In genomic region chr12:95003213-95003920, GRCh38 we compare ENCODE assay signal across 8 cellular contexts. TPM values are rescaled to one million over a fixed set of nuclear protein-coding genes. Genes with fewer than 3 reads are reported as not detected.
A peak's percentile ranks its signal among the peaks of the same experiment; 100 is the strongest.
DNase-seq lines count a peak whose midpoint lies in the region; FAIRE-seq and TF ChIP-seq lines count a peak whose summit lies in the region.

NDUFA12 (minus strand) TSS chr12:95003697; CDS start chr12:95003680, 17 bp downstream.

- peak within 1 kb of the TSS; percentile 73 to 75 for H3K4me2 ChIP-seq in H1 (ENCODE audit: insufficient read depth in 1 of 2, low read depth in 2 of 2, low read length in 2 of 2)
- H3K4me2 ChIP-seq in mesenchymal stem cell (ENCODE audit: low read length, poor library complexity, severe bottlenecking), result peak within 1 kb of the TSS; percentile 72

- H3K56ac ChIP-seq in H1 (replicated peaks; ENCODE audit: insufficient read length, low read depth, low read length), result peak within 1 kb of the TSS; percentile 74

- peak in 1 of 2 experiments; percentile 16; a peak in 1 of 4 replicates for TF ChIP-seq RAD21 in H1 (IDR thresholded peaks at IDR 0.05 in 1 of 2, conservative IDR thresholded peaks at IDR 0.05 in 1 of 2; ENCODE audit: low read depth in 2 of 2, low read length in 2 of 2)

- H3K27me3 ChIP-seq in H1 (replicated peaks in 1 of 4; ENCODE audit: control insufficient read depth in 3 of 4, extremely low read depth in 1 of 4, insufficient read depth in 3 of 4, low read length in 3 of 4) (no peaks in the 10 kb centered on the region), mesenchymal stem cell (ENCODE audit: control insufficient read depth in 1 of 2, insufficient read depth in 1 of 2, low read length in 2 of 2) (no peaks in the 10 kb centered on the region)

- H3K9me3 ChIP-seq in H1 (ENCODE audit: insufficient read depth in 2 of 2, low read depth in 1 of 2, low read length in 1 of 2) (peaks cover 0 to 2% of the 10 kb centered on the region in 2 experiments; a peak in 1 of 4 replicates), mesenchymal stem cell (ENCODE audit: control insufficient read depth, low read length) (peaks cover 5% of the 10 kb centered on the region)

- FAIRE-seq in H1 (lab: Jason Lieb, UNC), result peak; percentile 82

- no peak within 1 kb of the TSS for H2BK15ac ChIP-seq in H1 (ENCODE audit: low read length)
- peak within 1 kb of the TSS; percentile 80 for H2BK15ac ChIP-seq in mesenchymal stem cell (ENCODE audit: low read depth, poor library complexity, severe bottlenecking)

- H2AK5ac ChIP-seq in H1 (ENCODE audit: low read depth, low read length) (no peak within 1 kb of the TSS), mesenchymal stem cell (ENCODE audit: low read length, severe bottlenecking) (no peak within 1 kb of the TSS)

- H4K20me1 ChIP-seq in H1 (replicated peaks in 1 of 2; ENCODE audit: control insufficient read depth in 1 of 2, insufficient read depth in 2 of 2, low read length in 2 of 2), result no peaks in the 10 kb centered on the region

- H3K36me3 ChIP-seq in H1 (ENCODE audit: control insufficient read depth in 2 of 4, insufficient read depth in 4 of 4, low read length in 3 of 4), result 0 out of 8 replicates have a peak, but pooled peaks cover 0 to 4% (median 0%) of the 10 kb centered on the region in 4 experiments
- peaks cover 10 to 18% of the 10 kb centered on the region in 2 experiments for H3K36me3 ChIP-seq in mesenchymal stem cell (ENCODE audit: control insufficient read depth in 1 of 2, insufficient read depth in 2 of 2, low read depth in 1 of 2, low read length in 2 of 2)

- H3K4me3 ChIP-seq in H1 (ENCODE audit: extremely low read depth in 1 of 4, insufficient read depth in 2 of 4, low read depth in 3 of 4, low read length in 4 of 4), result peak within 1 kb of the TSS; percentile 78 to 95 (median 94)
- H3K4me3 ChIP-seq in mesenchymal stem cell (ENCODE audit: insufficient read depth in 1 of 2, low read depth in 1 of 2, low read length in 2 of 2), result peak within 1 kb of the TSS; percentile 82 to 90

- H3K23ac ChIP-seq in H1 (ENCODE audit: insufficient read length), result no peak within 1 kb of the TSS
- no peak within 1 kb of the TSS for H3K23ac ChIP-seq in mesenchymal stem cell (ENCODE audit: low read length in 2 of 2)

- H2BK5ac ChIP-seq in H1 (ENCODE audit: low read depth, low read length) (peak within 1 kb of the TSS; percentile 6; the same call in 1 of the 2 replicates), mesenchymal stem cell (ENCODE audit: low read depth, low read length, poor library complexity, severe bottlenecking) (peak within 1 kb of the TSS; percentile 73)

- no peak within 1 kb of the TSS for H2BK20ac ChIP-seq in H1 (ENCODE audit: low read length)

- 4% methylated on average over 34 of the region's 34 CpGs; no CpG with 5 or more reads in 1 of the 2 experiments for WGBS in H1 (ENCODE audit: extremely low coverage in 1 of 2, insufficient coverage in 1 of 2, insufficient read length in 1 of 2, insufficient replicate concordance in 2 of 2, low coverage in 1 of 2, low lambda C conversion rate in 2 of 2, missing lambda C conversion rate in 1 of 2), 2 experiments
- WGBS in mesenchymal stem cell, result 1% methylated on average over 34 of the region's 34 CpGs

- H3K4me1 ChIP-seq in H1 (replicated peaks in 1 of 4; ENCODE audit: control insufficient read depth in 3 of 4, insufficient read depth in 4 of 4, low read length in 3 of 4), result no peaks in the 10 kb centered on the region
- H3K4me1 ChIP-seq in mesenchymal stem cell (ENCODE audit: control insufficient read depth, insufficient read depth, low read depth, low read length), result peaks cover 7% of the 10 kb centered on the region

- no peak for TF ChIP-seq CTCF in GM20000 (IDR thresholded peaks at IDR 0.05; ENCODE audit: extremely low read depth, missing control alignments)
- no peak; a peak in 1 of 4 replicates for TF ChIP-seq CTCF in H1 (IDR thresholded peaks at IDR 0.05; ENCODE audit: control extremely low read depth in 1 of 3, insufficient read depth in 1 of 3, low read depth in 1 of 3, low read length in 3 of 3)

- H3K27ac ChIP-seq in H1 (ENCODE audit: low read depth, low read length) (peak within 1 kb of the TSS; percentile 80), mesenchymal stem cell (ENCODE audit: low read length, poor library complexity, severe bottlenecking) (peak within 1 kb of the TSS; percentile 87)

- H3K4ac ChIP-seq in H1 (replicated peaks; ENCODE audit: insufficient read length, low read depth, low read length) (no peak within 1 kb of the TSS), mesenchymal stem cell (ENCODE audit: low read depth in 1 of 2, low read length in 2 of 2) (peak within 1 kb of the TSS; percentile 64 to 99)

- H4K5ac ChIP-seq in H1 (ENCODE audit: insufficient read length, low read depth, low read length), result no peak within 1 kb of the TSS

- H2BK12ac ChIP-seq in H1 (ENCODE audit: low read depth, low read length) (peak within 1 kb of the TSS; percentile 27; the same call in 1 of the 2 replicates), mesenchymal stem cell (ENCODE audit: low read length in 2 of 2) (no peak within 1 kb of the TSS)

- CTCF ChIA-PET in H1 (lab: Charles Lee; ENCODE audit: partially characterized antibody), result interaction anchor here (0.8 to 1.2 kb wide), 3 partner anchors 15 to 333 kb away, joined by 3 to 4 read pairs (median 4); no protein-coding TSS in a partner anchor

- peak; percentile 96 to 97 for TF ChIP-seq POLR2A in H1 (IDR thresholded peaks at IDR 0.05; ENCODE audit: control extremely low read depth in 1 of 2, low read depth in 2 of 2, low read length in 2 of 2)

- H4K91ac ChIP-seq in H1 (replicated peaks; ENCODE audit: insufficient read length, low read length) (peak within 1 kb of the TSS; percentile 32), mesenchymal stem cell (ENCODE audit: low read length) (peak within 1 kb of the TSS; percentile 52)

- POLR2A ChIA-PET in H1 (lab: Charles Lee; ENCODE audit: partially characterized antibody), result interaction anchor here (0.6 to 2.0 kb wide), 17 partner anchors 8 to 470 kb away, joined by 3 to 17 read pairs (median 6); partner anchors contain the start of genes FGD6, METAP2, NR2C1 and VEZT

- no peak for TF ChIP-seq EP300 in H1 (IDR thresholded peaks at IDR 0.05; ENCODE audit: borderline replicate concordance in 1 of 2, low read depth in 2 of 2, low read length in 2 of 2)

- H3K9ac ChIP-seq in H1 (replicated peaks in 1 of 4; ENCODE audit: extremely low read depth in 1 of 4, low read depth in 3 of 4, low read length in 3 of 4) (peak within 1 kb of the TSS; percentile 54 to 91 (median 86)), mesenchymal stem cell (ENCODE audit: low read length) (peak within 1 kb of the TSS; percentile 90)

- H3K79me2 ChIP-seq in H1 (ENCODE audit: control insufficient read depth in 1 of 2, insufficient read depth in 2 of 2, low read length in 2 of 2), result peaks cover 0 to 21% of the 10 kb centered on the region in 2 experiments; a peak in 2 of 4 replicates

- peak within 1 kb of the TSS; percentile 86 for H3K18ac ChIP-seq in H1 (ENCODE audit: extremely low read depth, low read length)
- H3K18ac ChIP-seq in mesenchymal stem cell (ENCODE audit: low read depth in 1 of 2, low read length in 2 of 2), result peak within 1 kb of the TSS; percentile 64 to 95

- H2AFZ ChIP-seq in H1 (ENCODE audit: low read length), result peak within 1 kb of the TSS; percentile 96
- H2AFZ ChIP-seq in mesenchymal stem cell (ENCODE audit: low read depth, low read length), result peak within 1 kb of the TSS; percentile 85

- no peaks in the 10 kb centered on the region for H3K79me1 ChIP-seq in H1 (ENCODE audit: low read depth, low read length)
- peaks cover 4% of the 10 kb centered on the region for H3K79me1 ChIP-seq in mesenchymal stem cell (replicated peaks; ENCODE audit: low read length, poor library complexity, severe bottlenecking)

- peak within 1 kb of the TSS; percentile 90 for H4K8ac ChIP-seq in H1 (ENCODE audit: extremely low read depth, insufficient read depth, low read length)
- peak within 1 kb of the TSS; percentile 72 for H4K8ac ChIP-seq in mesenchymal stem cell (ENCODE audit: low read length)

- H3K14ac ChIP-seq in H1 (ENCODE audit: insufficient read length), result no peak within 1 kb of the TSS
- peak within 1 kb of the TSS in 1 of 2 experiments; percentile 96 for H3K14ac ChIP-seq in mesenchymal stem cell (ENCODE audit: low read length in 2 of 2)

- no peaks in the 10 kb centered on the region for H3K23me2 ChIP-seq in H1 (ENCODE audit: low read depth, low read length)

- no peak within 1 kb of the TSS for H2BK120ac ChIP-seq in H1 (replicated peaks; ENCODE audit: low read depth, low read length)
- peak within 1 kb of the TSS; percentile 94 for H2BK120ac ChIP-seq in mesenchymal stem cell (ENCODE audit: low read depth, low read length)

- peak; percentile 91 for DNase-seq in CMK (ENCODE audit: low read depth)
- DNase-seq in GM20000 (ENCODE audit: low spot score), result peak; percentile 88
- peak; percentile 97 for DNase-seq in HT-29 (ENCODE audit: low spot score)
- DNase-seq in NOMO-1 (lab: John Stamatoyannopoulos, UW; ENCODE audit: unreplicated experiment in 2 of 2), result peak; percentile 94 to 95
- DNase-seq in activated CD8-positive, alpha-beta memory T cell treated with anti-CD3 and anti-CD28 coated beads for 4 hours (ENCODE audit: low read depth in 2 of 2), result peak; percentile 88 to 92
- peak; percentile 93 to 96 for DNase-seq in H1 (ENCODE audit: low read depth in 1 of 2, low spot score in 2 of 2)
- DNase-seq in mesenchymal stem cell, result peak; percentile 97
- DNase-seq in stimulated activated CD8-positive, alpha-beta memory T cell treated with anti-CD3 and anti-CD28 coated beads, Interleukin-12 subunit alpha, Interleukin-12 subunit beta, amount 100 ng/mL, for 4 hours (ENCODE audit: low read depth), result peak; percentile 91

TF ChIP-seq in H1, 55 proteins besides CTCF, POLR2A, EP300 and RAD21 (continues in another document):
- TF ChIP-seq KDM1A (IDR thresholded peaks at IDR 0.05; ENCODE audit: borderline replicate concordance, low read length) (no peak), SP2 (IDR thresholded peaks at IDR 0.05; ENCODE audit: low read length) (no peak), TCF12 (IDR thresholded peaks at IDR 0.05; ENCODE audit: low read depth, low read length) (no peak)

RNA-seq across cellular contexts. Expression of gene NDUFA12, which starts in this region (rescaled TPM):
- total RNA-seq in HT-29 (2014; rRNA removed; shearing (Covaris generic)), result 76.2 and 80.2 TPM in 2 replicates
- total RNA-seq in H1 (2021; fragmentation: NEBNext Ultra II Directional; extraction: Animal tissue kit (Norgen Biotek cat#: 25700)), result 98.1 and 99.4 TPM in 2 replicates
- 113 and 157 TPM in 2 replicates for polyA plus RNA-seq in H1 (2011; rRNA removed)
- 159 TPM for polyA plus RNA-seq in H1 (2011; cell fraction: cytosol; rRNA removed)
- polyA plus RNA-seq in H1 (2011; cell fraction: nucleus; rRNA removed), result 29.2 TPM
- 133 to 152 TPM (median 145 TPM) in 4 replicates for polyA plus RNA-seq in H1 (2012, experiment 1 of 2)
- polyA plus RNA-seq in H1 (2012, experiment 2 of 2), result 101 TPM
- 154 TPM for polyA plus RNA-seq in H1 (2013, experiment 1 of 2)
- polyA plus RNA-seq in H1 (2013, experiment 2 of 2), result 158 TPM
- polyA minus RNA-seq in H1 (2011; rRNA and poly(A)+ RNA removed), result 34.9 and 57.6 TPM in 2 replicates
- polyA minus RNA-seq in H1 (2011; cell fraction: cytosol; rRNA and poly(A)+ RNA removed), result 37.1 TPM
- polyA minus RNA-seq in H1 (2011; cell fraction: nucleus; rRNA and poly(A)+ RNA removed), result 36.1 TPM
- 219 TPM for polyA plus RNA-seq in mesenchymal stem cell (2013, experiment 1 of 2)
- 217 TPM for polyA plus RNA-seq in mesenchymal stem cell (2013, experiment 2 of 2)

Comparison
In these comparisons a context has a peak if more than half of its experiments do, and no peak if none do; other contexts are left out.
1. Peak in every context shown above with its lines: DNase-seq, H3K4me3 ChIP-seq and H3K27ac ChIP-seq.